ENCODE assay signal across 13 cellular contexts in the genomic region with DNA sequence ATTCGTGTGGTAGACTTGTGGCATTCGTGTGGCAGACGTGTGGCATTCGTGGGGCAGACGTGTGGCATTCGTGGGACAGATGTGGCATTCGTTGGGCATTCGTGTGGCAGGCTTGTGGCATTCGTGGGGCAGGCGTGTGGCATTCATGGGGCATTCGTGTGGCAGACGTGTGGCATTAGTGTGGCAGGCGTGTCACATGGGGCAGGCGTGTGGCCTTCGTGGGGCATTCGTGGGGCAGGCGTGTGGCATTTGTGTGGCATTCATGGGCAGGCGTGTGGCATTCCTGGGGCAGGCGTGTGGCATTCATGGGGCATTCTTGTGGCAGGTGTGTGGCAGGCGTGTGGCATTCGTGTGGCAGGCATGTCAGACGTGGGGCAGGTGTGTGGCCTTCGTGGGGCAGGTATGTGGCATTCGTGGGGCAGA.
A peak's percentile ranks its signal among the peaks of the same experiment; 100 is the strongest.
DNase-seq lines count a peak whose midpoint lies in the region; ATAC-seq and TF ChIP-seq lines count a peak whose summit lies in the region.
"Had no signal": no experiment of that assay in that cellular context is flagged by ENCODE, and none has a peak within 500 bp of the region (broad histone marks: within the 10 kb centered on the region; RNA-seq: fewer than 3 reads in every experiment).

No MANE protein-coding gene starts in this region.

- POLR2A ChIA-PET in T-cell (lab: Charles Lee): no interaction called here

- no peak overlapping the region for H3K27ac Mint-ChIP-seq in activated naive CD4-positive, alpha-beta T cell treated with anti-CD3 and anti-CD28 coated beads, Interleukin-2, amount 50 U/mL, for 24 hours
- peak overlapping the region; percentile 77 to 81 for H3K27ac Mint-ChIP-seq in T-cell
- peak overlapping the region; percentile 99 for H3K27ac Mint-ChIP-seq in stimulated activated memory B cell treated with anti-CD40 and anti-IgM and Interleukin-4, amounts not matched to agents 10 μg/mL and 1 μg/mL and 100 μg/mL, for 72 hours

- no peak for DNase-seq in activated naive CD4-positive, alpha-beta T cell treated with anti-CD3 and anti-CD28 coated beads, Interleukin-2, amount 50 U/mL, for 16 hours
- DNase-seq in T-cell: no peak
- peak; percentile 10 to 35 for DNase-seq in erythroblast (lab: John Stamatoyannopoulos, UW)
- DNase-seq in DMS 273 (lab: John Stamatoyannopoulos, UW; ENCODE audit: unreplicated experiment): no peak
- DNase-seq: activated CD8-positive, alpha-beta memory T cell treated with anti-CD3 and anti-CD28 coated beads for 24 hours; esophagus squamous epithelium; NCI-H1092 treated with DMSO at 0.1 percent for 48 hours; right cardiac atrium; SK-N-SH had no signal

- TF ChIP-seq POLR2A in erythroblast (IDR thresholded peaks at IDR 0.05; ENCODE audit: low read length): no peak

- H3K4me1 Mint-ChIP-seq in activated naive CD4-positive, alpha-beta T cell treated with anti-CD3 and anti-CD28 coated beads, Interleukin-2, amount 50 U/mL, for 24 hours: peaks cover 58% of the 10 kb centered on the region
- H3K4me1 Mint-ChIP-seq in T-cell: peaks cover 61 to 66% (median 66%) of the 10 kb centered on the region in 3 donors
- peaks cover 58% of the 10 kb centered on the region for H3K4me1 Mint-ChIP-seq in stimulated activated memory B cell treated with anti-CD40 and anti-IgM and Interleukin-4, amounts not matched to agents 10 μg/mL and 1 μg/mL and 100 μg/mL, for 72 hours

- CTCF ChIA-PET in T-cell (lab: Charles Lee): no interaction called here

- H3K36me3 Mint-ChIP-seq in activated naive CD4-positive, alpha-beta T cell treated with anti-CD3 and anti-CD28 coated beads, Interleukin-2, amount 50 U/mL, for 24 hours: peaks cover 46% of the 10 kb centered on the region
- H3K36me3 Mint-ChIP-seq in T-cell: peaks cover 62% of the 10 kb centered on the region
- peaks cover 87% of the 10 kb centered on the region for H3K36me3 Mint-ChIP-seq in stimulated activated memory B cell treated with anti-CD40 and anti-IgM and Interleukin-4, amounts not matched to agents 10 μg/mL and 1 μg/mL and 100 μg/mL, for 72 hours

- peaks cover 12% of the 10 kb centered on the region for H3K9me3 Mint-ChIP-seq in activated naive CD4-positive, alpha-beta T cell treated with anti-CD3 and anti-CD28 coated beads, Interleukin-2, amount 50 U/mL, for 24 hours
- peaks cover 0 to 8% (median 0%) of the 10 kb centered on the region in 3 donors for H3K9me3 Mint-ChIP-seq in T-cell
- H3K9me3 Mint-ChIP-seq in stimulated activated memory B cell treated with anti-CD40 and anti-IgM and Interleukin-4, amounts not matched to agents 10 μg/mL and 1 μg/mL and 100 μg/mL, for 72 hours: peaks cover 7% of the 10 kb centered on the region

- H3K4me3 Mint-ChIP-seq in activated naive CD4-positive, alpha-beta T cell treated with anti-CD3 and anti-CD28 coated beads, Interleukin-2, amount 50 U/mL, for 24 hours: peak overlapping the region; percentile 19
- H3K4me3 Mint-ChIP-seq in T-cell: peak overlapping the region in 2 of 3 donors; percentile 24 to 73
- no peak overlapping the region for H3K4me3 Mint-ChIP-seq in stimulated activated memory B cell treated with anti-CD40 and anti-IgM and Interleukin-4, amounts not matched to agents 10 μg/mL and 1 μg/mL and 100 μg/mL, for 72 hours

- ATAC-seq in T-cell (replicated peaks in 1 of 4): no peak
- no peak for ATAC-seq in stimulated activated memory B cell treated with anti-CD40 and anti-IgM and Interleukin-4, amounts not matched to agents 10 μg/mL and 1 μg/mL and 100 μg/mL, for 72 hours
- no peak for ATAC-seq in GM21367 (IDR thresholded peaks at IDR 0.05; ENCODE audit: unreplicated experiment)
- no peak for ATAC-seq in GM19328 (IDR thresholded peaks at IDR 0.05; ENCODE audit: unreplicated experiment)

- H3K27me3 Mint-ChIP-seq in activated naive CD4-positive, alpha-beta T cell treated with anti-CD3 and anti-CD28 coated beads, Interleukin-2, amount 50 U/mL, for 24 hours: no peaks in the 10 kb centered on the region
- no peaks in the 10 kb centered on the region for H3K27me3 Mint-ChIP-seq in T-cell
- no peaks in the 10 kb centered on the region for H3K27me3 Mint-ChIP-seq in stimulated activated memory B cell treated with anti-CD40 and anti-IgM and Interleukin-4, amounts not matched to agents 10 μg/mL and 1 μg/mL and 100 μg/mL, for 72 hours

Comparison
In these comparisons a context has a peak if more than half of its experiments do, and no peak if none do; other contexts are left out.
1. DNase-seq: peak in erythroblast (2 of 2); none in activated naive CD4-positive, alpha-beta T cell treated with anti-CD3 and anti-CD28 coated beads, Interleukin-2, amount 50 U/mL, for 16 hours (single experiment), T-cell (0 of 34) and DMS 273 (single experiment).